9 cellular contexts compared by ENCODE assay signal in genomic region chr9:21326526-21327139, GRCh38. TPM values are rescaled to one million over a fixed set of nuclear protein-coding genes. Genes with fewer than 3 reads are reported as not detected.
DNase-seq lines count a peak whose midpoint lies in the region; ATAC-seq and TF ChIP-seq lines count a peak whose summit lies in the region.
"Had no signal": no experiment of that assay in that cellular context is flagged by ENCODE, and none has a peak within 500 bp of the region (broad histone marks: within the 10 kb centered on the region; RNA-seq: fewer than 3 reads in every experiment).

No MANE protein-coding gene starts in this region.

- H3K36me3 Mint-ChIP-seq in WTC11, result no peaks in the 10 kb centered on the region
- H3K36me3 Mint-ChIP-seq in stimulated activated effector memory CD8-positive, alpha-beta T cell treated with anti-CD3 and anti-CD28 coated beads, Interleukin-12 subunit alpha, Interleukin-12 subunit beta, amount 100 ng/mL, for 72 hours, result peaks cover 85% of the 10 kb centered on the region
- H3K36me3 Mint-ChIP-seq in activated CD4-positive, alpha-beta memory T cell treated with anti-CD3 and anti-CD28 coated beads, Interleukin-2, amount 10 ng/mL, durations not matched to agents 7 days and 5 days (ENCODE audit: low read depth), result peaks cover 44% of the 10 kb centered on the region

- CTCF ChIA-PET in HEK293 (lab: Yijun Ruan, JAX), result interaction anchor here (0.6 to 6.1 kb wide), 41 partner anchors 8 to 1772 kb away, joined by 3 to 64 read pairs (median 4); no protein-coding TSS in a partner anchor
- CTCF ChIA-PET in WTC11 (lab: Charles Lee), result interaction anchor here (0.6 to 2.0 kb wide), 32 partner anchors 8 to 475 kb away, joined by 3 to 48 read pairs (median 5); partner anchors contain the start of genes KLHL9 and MTAP
- CTCF ChIA-PET in activated CD4-positive, alpha-beta memory T cell treated with anti-CD3 and anti-CD28 coated beads, Interleukin-2, amount 10 ng/mL, durations not matched to agents 7 days and 5 days (lab: Charles Lee), result interaction anchor here (0.6 to 1.9 kb wide), 33 partner anchors 8 to 461 kb away, joined by 3 to 42 read pairs (median 3); partner anchors contain the start of gene KLHL9

- H3K27me3 ChIP-seq in cardiac muscle cell, result no peaks in the 10 kb centered on the region

- no peak overlapping the region for H3K27ac ChIP-seq in cardiac muscle cell
- H3K27ac ChIP-seq in HEK293 (ENCODE audit: extremely low read depth, low read depth, low read length), result no peak overlapping the region

- H3K27ac Mint-ChIP-seq in WTC11, result no peak overlapping the region
- H3K27ac Mint-ChIP-seq in stimulated activated effector memory CD8-positive, alpha-beta T cell treated with anti-CD3 and anti-CD28 coated beads, Interleukin-12 subunit alpha, Interleukin-12 subunit beta, amount 100 ng/mL, for 72 hours, result peak overlapping the region; percentile 8
- H3K27ac Mint-ChIP-seq in activated CD4-positive, alpha-beta memory T cell treated with anti-CD3 and anti-CD28 coated beads, Interleukin-2, amount 10 ng/mL, durations not matched to agents 7 days and 5 days, result no peak overlapping the region

- H3K9me3 ChIP-seq in cardiac muscle cell (ENCODE audit: low read depth) (no peaks in the 10 kb centered on the region), HEK293 (ENCODE audit: control insufficient read depth, insufficient read depth, low read depth, low read length) (no peaks in the 10 kb centered on the region)

- peak; percentile 74 for ATAC-seq in WTC11
- peak; percentile 61 to 75 for ATAC-seq in left cardiac atrium
- ATAC-seq in stimulated activated effector memory CD8-positive, alpha-beta T cell treated with anti-CD3 and anti-CD28 coated beads, Interleukin-12 subunit alpha, Interleukin-12 subunit beta, amount 100 ng/mL, for 72 hours, result peak; percentile 82

- DNase-seq in cardiac muscle cell (ENCODE audit: low read depth in 1 of 2, low spot score in 1 of 2) (peak; percentile 56 to 65), cardiac septum (ENCODE audit: low spot score) (no peak), NAMALWA (ENCODE audit: low spot score) (peak; percentile 69), WTC11 (ENCODE audit: low spot score) (no peak), left cardiac atrium (no peak)
- no peak for DNase-seq in stimulated activated effector memory CD8-positive, alpha-beta T cell treated with anti-CD3 and anti-CD28 coated beads, Interleukin-12 subunit alpha, Interleukin-12 subunit beta, amount 100 ng/mL, for 72 hours (ENCODE audit: low spot score in 2 of 2)
- no peak for DNase-seq in activated CD4-positive, alpha-beta memory T cell treated with anti-CD3 and anti-CD28 coated beads, Interleukin-2, amount 10 ng/mL, durations not matched to agents 7 days and 5 days

- H3K4me3 Mint-ChIP-seq in WTC11, result no peak overlapping the region
- no peak overlapping the region for H3K4me3 Mint-ChIP-seq in stimulated activated effector memory CD8-positive, alpha-beta T cell treated with anti-CD3 and anti-CD28 coated beads, Interleukin-12 subunit alpha, Interleukin-12 subunit beta, amount 100 ng/mL, for 72 hours
- no peak overlapping the region for H3K4me3 Mint-ChIP-seq in activated CD4-positive, alpha-beta memory T cell treated with anti-CD3 and anti-CD28 coated beads, Interleukin-2, amount 10 ng/mL, durations not matched to agents 7 days and 5 days

- TF ChIP-seq CTCF in cardiac muscle cell (IDR thresholded peaks at IDR 0.05; ENCODE audit: low read depth, low read length), result peak; percentile 62
- TF ChIP-seq CTCF in HEK293 (tag by site-specific recombination; IDR thresholded peaks at IDR 0.05), result no peak
- peak; percentile 14; the same call in 1 of the 2 replicates for TF ChIP-seq CTCF in WTC11 (IDR thresholded peaks at IDR 0.05)

- no peaks in the 10 kb centered on the region for H3K9me3 Mint-ChIP-seq in WTC11
- no peaks in the 10 kb centered on the region for H3K9me3 Mint-ChIP-seq in stimulated activated effector memory CD8-positive, alpha-beta T cell treated with anti-CD3 and anti-CD28 coated beads, Interleukin-12 subunit alpha, Interleukin-12 subunit beta, amount 100 ng/mL, for 72 hours
- H3K9me3 Mint-ChIP-seq in activated CD4-positive, alpha-beta memory T cell treated with anti-CD3 and anti-CD28 coated beads, Interleukin-2, amount 10 ng/mL, durations not matched to agents 7 days and 5 days, result no peaks in the 10 kb centered on the region

- H3K4me3 ChIP-seq in cardiac muscle cell (no peak overlapping the region), HEK293 (ENCODE audit: low read depth, low read length) (no peak overlapping the region)

- H3K27me3 Mint-ChIP-seq in WTC11 (ENCODE audit: low read depth), result no peaks in the 10 kb centered on the region
- H3K27me3 Mint-ChIP-seq in activated CD4-positive, alpha-beta memory T cell treated with anti-CD3 and anti-CD28 coated beads, Interleukin-2, amount 10 ng/mL, durations not matched to agents 7 days and 5 days, result no peaks in the 10 kb centered on the region

- intact Hi-C loops in cardiac septum (cut with DNase I) (no loop called here), left cardiac atrium (cut with DNase I) (loop anchor here in 1 of 2 donors (2.0 kb wide), 1 partner anchor 70 kb away; no protein-coding TSS in a partner anchor)

- POLR2A ChIA-PET in HEK293 (lab: Yijun Ruan, JAX) (interaction anchor here (0.9 to 1.1 kb wide), 2 partner anchors 8 to 9 kb away, joined by 4 read pairs; partner anchors contain the start of gene KLHL9), WTC11 (lab: Charles Lee) (interaction anchor here (0.6 kb wide), 1 partner anchor 125 kb away, joined by 5 read pairs; no protein-coding TSS in a partner anchor)
- POLR2A ChIA-PET in activated CD4-positive, alpha-beta memory T cell treated with anti-CD3 and anti-CD28 coated beads, Interleukin-2, amount 10 ng/mL, durations not matched to agents 7 days and 5 days (lab: Charles Lee), result interaction anchor here (1.3 to 2.2 kb wide), 2 partner anchors 8 to 70 kb away, joined by 3 to 14 read pairs; partner anchors contain the start of gene KLHL9

- H3K4me1 ChIP-seq in cardiac muscle cell (ENCODE audit: low read depth) (peaks cover 9% of the 10 kb centered on the region), HEK293 (ENCODE audit: control insufficient read depth, insufficient read depth, low read length) (peaks cover 1% of the 10 kb centered on the region; the same call in 1 of the 2 replicates)

- H3K36me3 ChIP-seq in cardiac muscle cell, result no peaks in the 10 kb centered on the region
- H3K36me3 ChIP-seq in HEK293 (ENCODE audit: control insufficient read depth in 2 of 2, insufficient read depth in 1 of 2, low read length in 2 of 2), result peaks cover 3 to 31% of the 10 kb centered on the region in 2 experiments

- 0 out of 2 replicates have a peak, but pooled peaks cover 2% of the 10 kb centered on the region for H3K4me1 Mint-ChIP-seq in WTC11
- H3K4me1 Mint-ChIP-seq in stimulated activated effector memory CD8-positive, alpha-beta T cell treated with anti-CD3 and anti-CD28 coated beads, Interleukin-12 subunit alpha, Interleukin-12 subunit beta, amount 100 ng/mL, for 72 hours, result peaks cover 46% of the 10 kb centered on the region
- peaks cover 27% of the 10 kb centered on the region for H3K4me1 Mint-ChIP-seq in activated CD4-positive, alpha-beta memory T cell treated with anti-CD3 and anti-CD28 coated beads, Interleukin-2, amount 10 ng/mL, durations not matched to agents 7 days and 5 days

TF ChIP-seq in HEK293, 187 proteins besides CTCF, POLR2A, EP300 and RAD21 (continues in another document):
- TF ChIP-seq ZNF654 (tag by site-specific recombination; IDR thresholded peaks at IDR 0.05; ENCODE audit: low read depth) (peak; percentile 68), SCRT2 (tag by site-specific recombination; IDR thresholded peaks at IDR 0.05) (peak; percentile 45; the same call in 1 of the 2 replicates)

TF ChIP-seq in WTC11, 78 proteins besides CTCF, POLR2A, EP300 and RAD21 (continues in another document):
- TF ChIP-seq ELF4 (CRISPR knock-in tag; IDR thresholded peaks at IDR 0.05; ENCODE audit: low read depth) (no peak), ZBTB43 (CRISPR knock-in tag; IDR thresholded peaks at IDR 0.05) (no peak)

RNA-seq across cellular contexts. Expression of gene KLHL9, which starts 8.6 kb away (rescaled TPM):
- total RNA-seq in cardiac muscle cell (22.6 and 23.1 TPM in 2 replicates), cardiac septum (12.5 TPM), WTC11 (2021) (15.6 to 17.4 TPM (median 16.1 TPM) in 3 replicates), left cardiac atrium (10 to 100 TPM; 13.0 to 14.1 TPM)
- 15.8 and 26.3 TPM in 2 replicates for polyA plus RNA-seq in cardiac muscle cell
- 10 to 100 TPM; 17.0 to 18.0 TPM for total RNA-seq in activated CD4-positive, alpha-beta memory T cell treated with anti-CD3 and anti-CD28 coated beads, Interleukin-2, amount 10 ng/mL, durations not matched to agents 7 days and 5 days

RNA-seq across cellular contexts. Expression of gene IFNA5, which starts 21.5 kb away (rescaled TPM):
- not detected in 2 replicates for total RNA-seq in cardiac muscle cell
- not detected in 2 replicates for polyA plus RNA-seq in cardiac muscle cell
- total RNA-seq in cardiac septum, result not detected
- not detected in 3 replicates for total RNA-seq in WTC11 (2021)
- not detected for total RNA-seq in left cardiac atrium
- not detected for total RNA-seq in activated CD4-positive, alpha-beta memory T cell treated with anti-CD3 and anti-CD28 coated beads, Interleukin-2, amount 10 ng/mL, durations not matched to agents 7 days and 5 days
- total RNA-seq: glomerular endothelial cell had no signal

RNA-seq across cellular contexts. Expression of gene IFNA6, which starts 24.1 kb away (rescaled TPM):
- not detected in 2 replicates for total RNA-seq in cardiac muscle cell
- polyA plus RNA-seq in cardiac muscle cell, result not detected in 2 replicates
- not detected for total RNA-seq in cardiac septum
- total RNA-seq in WTC11 (2021), result not detected in 3 replicates
- total RNA-seq in left cardiac atrium, result not detected
- not detected for total RNA-seq in activated CD4-positive, alpha-beta memory T cell treated with anti-CD3 and anti-CD28 coated beads, Interleukin-2, amount 10 ng/mL, durations not matched to agents 7 days and 5 days
- total RNA-seq: glomerular endothelial cell had no signal

RNA-seq across cellular contexts. Expression of gene IFNA13, which starts 41.2 kb away (rescaled TPM):
- total RNA-seq in cardiac muscle cell (not detected in 2 replicates), cardiac septum (not detected), WTC11 (2021) (not detected in 3 replicates), left cardiac atrium (not detected)
- not detected in 2 replicates for polyA plus RNA-seq in cardiac muscle cell
- not detected for total RNA-seq in activated CD4-positive, alpha-beta memory T cell treated with anti-CD3 and anti-CD28 coated beads, Interleukin-2, amount 10 ng/mL, durations not matched to agents 7 days and 5 days
- total RNA-seq: glomerular endothelial cell had no signal

RNA-seq across cellular contexts. Expression of gene IFNA2, which starts 58.6 kb away (rescaled TPM):
- total RNA-seq in cardiac muscle cell, result not detected in 2 replicates
- polyA plus RNA-seq in cardiac muscle cell, result not detected in 2 replicates
- total RNA-seq in cardiac septum, result not detected
- not detected in 3 replicates for total RNA-seq in WTC11 (2021)
- not detected for total RNA-seq in left cardiac atrium
- total RNA-seq in activated CD4-positive, alpha-beta memory T cell treated with anti-CD3 and anti-CD28 coated beads, Interleukin-2, amount 10 ng/mL, durations not matched to agents 7 days and 5 days, result not detected
- total RNA-seq: glomerular endothelial cell had no signal

Comparison
In these comparisons a context has a peak if more than half of its experiments do, and no peak if none do; other contexts are left out.
1. DNase-seq: peak in cardiac muscle cell (2 of 2) and NAMALWA (single experiment); none in cardiac septum (single experiment), WTC11 (single experiment), left cardiac atrium (single experiment), stimulated activated effector memory CD8-positive, alpha-beta T cell treated with anti-CD3 and anti-CD28 coated beads, Interleukin-12 subunit alpha, Interleukin-12 subunit beta, amount 100 ng/mL, for 72 hours (0 of 2) and activated CD4-positive, alpha-beta memory T cell treated with anti-CD3 and anti-CD28 coated beads, Interleukin-2, amount 10 ng/mL, durations not matched to agents 7 days and 5 days (single experiment).
2. Peak in every context shown above with its lines, with median percentiles within 50 percentile points of each other: ATAC-seq.